ENCODE assay signal across 12 cellular contexts in the genomic region with DNA sequence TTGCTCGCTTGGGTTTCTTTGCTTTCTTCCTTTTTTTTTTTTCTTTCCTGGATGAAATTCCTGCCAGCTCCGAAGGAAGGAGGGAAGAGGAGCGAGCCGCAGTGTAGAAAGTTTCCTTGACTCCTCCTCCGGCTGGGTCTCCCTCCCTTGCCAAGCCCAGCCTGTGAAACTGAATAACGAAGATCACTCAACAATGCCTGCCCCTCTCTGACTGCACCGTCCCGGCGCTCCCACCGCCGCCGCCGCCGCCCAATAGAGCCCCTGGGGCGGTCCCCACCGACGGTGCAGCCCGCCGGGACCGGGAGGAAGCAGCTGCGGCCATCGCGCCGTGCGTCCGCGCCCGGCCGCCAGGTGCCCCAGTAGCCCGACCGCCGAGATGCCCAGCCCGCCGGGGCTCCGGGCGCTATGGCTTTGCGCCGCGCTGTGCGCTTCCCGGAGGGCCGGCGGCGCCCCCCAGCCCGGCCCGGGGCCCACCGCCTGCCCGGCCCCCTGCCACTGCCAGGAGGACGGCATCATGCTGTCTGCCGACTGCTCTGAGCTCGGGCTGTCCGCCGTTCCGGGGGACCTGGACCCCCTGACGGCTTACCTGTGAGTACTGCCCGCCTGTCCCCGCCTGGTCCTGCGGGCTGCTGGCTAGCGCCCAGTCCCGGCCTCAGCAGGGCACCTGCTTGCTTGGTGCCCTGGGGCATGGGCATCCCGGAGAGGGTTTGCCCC. TPM values are rescaled to one million over a fixed set of nuclear protein-coding genes. Genes with fewer than 3 reads are reported as not detected.
DNase-seq lines count a peak whose midpoint lies in the region; ATAC-seq and TF ChIP-seq lines count a peak whose summit lies in the region.
"Had no signal": no experiment of that assay in that cellular context is flagged by ENCODE, and none has a peak within 500 bp of the region (broad histone marks: within the 10 kb centered on the region; RNA-seq: fewer than 3 reads in every experiment).

A gene with protein sequence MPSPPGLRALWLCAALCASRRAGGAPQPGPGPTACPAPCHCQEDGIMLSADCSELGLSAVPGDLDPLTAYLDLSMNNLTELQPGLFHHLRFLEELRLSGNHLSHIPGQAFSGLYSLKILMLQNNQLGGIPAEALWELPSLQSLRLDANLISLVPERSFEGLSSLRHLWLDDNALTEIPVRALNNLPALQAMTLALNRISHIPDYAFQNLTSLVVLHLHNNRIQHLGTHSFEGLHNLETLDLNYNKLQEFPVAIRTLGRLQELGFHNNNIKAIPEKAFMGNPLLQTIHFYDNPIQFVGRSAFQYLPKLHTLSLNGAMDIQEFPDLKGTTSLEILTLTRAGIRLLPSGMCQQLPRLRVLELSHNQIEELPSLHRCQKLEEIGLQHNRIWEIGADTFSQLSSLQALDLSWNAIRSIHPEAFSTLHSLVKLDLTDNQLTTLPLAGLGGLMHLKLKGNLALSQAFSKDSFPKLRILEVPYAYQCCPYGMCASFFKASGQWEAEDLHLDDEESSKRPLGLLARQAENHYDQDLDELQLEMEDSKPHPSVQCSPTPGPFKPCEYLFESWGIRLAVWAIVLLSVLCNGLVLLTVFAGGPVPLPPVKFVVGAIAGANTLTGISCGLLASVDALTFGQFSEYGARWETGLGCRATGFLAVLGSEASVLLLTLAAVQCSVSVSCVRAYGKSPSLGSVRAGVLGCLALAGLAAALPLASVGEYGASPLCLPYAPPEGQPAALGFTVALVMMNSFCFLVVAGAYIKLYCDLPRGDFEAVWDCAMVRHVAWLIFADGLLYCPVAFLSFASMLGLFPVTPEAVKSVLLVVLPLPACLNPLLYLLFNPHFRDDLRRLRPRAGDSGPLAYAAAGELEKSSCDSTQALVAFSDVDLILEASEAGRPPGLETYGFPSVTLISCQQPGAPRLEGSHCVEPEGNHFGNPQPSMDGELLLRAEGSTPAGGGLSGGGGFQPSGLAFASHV (plus strand): TSS at position 186 of the 714 bp plus-strand sequence. CDS start 191 bp downstream, at position 377.

- H3K4me1 ChIP-seq in colonic mucosa (no peaks in the 10 kb centered on the region), testis (peaks cover 7% of the 10 kb centered on the region)

- H3K4me3 ChIP-seq in colonic mucosa (peak within 1 kb of the TSS; percentile 6), testis (peak within 1 kb of the TSS in 1 of 2 donors; percentile 18)

- DNase-seq in NCI-H748 (lab: John Stamatoyannopoulos, UW; ENCODE audit: unreplicated experiment) (peak; percentile 17), NCI-H748 treated with DMSO at 0.1 percent for 48 hours (lab: John Stamatoyannopoulos, UW) (no peak), colonic mucosa (no peak), left kidney (ENCODE audit: low read depth, low spot score) (peak; percentile 66), testis (no peak), NAMALWA (ENCODE audit: low spot score) (no peak), caudate nucleus (lab: John Stamatoyannopoulos, UW) (no peak)
- DNase-seq: activated CD4-positive, alpha-beta T cell treated with anti-CD3 and anti-CD28 coated beads, Interleukin-2, amount 50 U/mL, for 1 hour had no signal

- no peaks in the 10 kb centered on the region for H3K9me3 ChIP-seq in colonic mucosa
- H3K9me3 ChIP-seq in testis, result no peaks in the 10 kb centered on the region

- TF ChIP-seq CTCF in colonic mucosa (IDR thresholded peaks at IDR 0.05) (no peak), testis (IDR thresholded peaks at IDR 0.05) (peak in 2 of 3 experiments; percentile 15 to 16)

- intact Hi-C loops in colonic mucosa (cut with DNase I) (no loop called here), testis (cut with DNase I; ENCODE audit: low total_unique reads) (no loop called here)

- H3K27me3 ChIP-seq in colonic mucosa, result peaks cover 15% of the 10 kb centered on the region
- H3K27me3 ChIP-seq in testis, result no peaks in the 10 kb centered on the region

- 2 to 5% methylated on average over 32 to 37 of the region's 61 CpGs for WGBS in testis, 2 donors

- no peaks in the 10 kb centered on the region for H3K36me3 ChIP-seq in colonic mucosa
- H3K36me3 ChIP-seq in testis (ENCODE audit: low read depth, missing control alignments), result no peaks in the 10 kb centered on the region

- H3K27ac ChIP-seq in colonic mucosa, result no peak within 1 kb of the TSS
- H3K27ac ChIP-seq in testis, result no peak within 1 kb of the TSS
- H3K27ac ChIP-seq in caudate nucleus (ENCODE audit: low read depth, low read length), result no peak within 1 kb of the TSS

- TF ChIP-seq POLR2A in testis (IDR thresholded peaks at IDR 0.05), result no peak

- peak within 1 kb of the TSS in 1 of 2 donors; percentile 34 for H3K9ac ChIP-seq in colonic mucosa (ENCODE audit: low read depth in 2 of 2, low read length in 2 of 2)

- ATAC-seq in GM21529 (IDR thresholded peaks at IDR 0.05; ENCODE audit: unreplicated experiment), result no peak

RNA-seq across cellular contexts. Expression of the gene that starts here (rescaled TPM):
- total RNA-seq in colonic mucosa (1 to 10 TPM; 1.3 to 1.6 TPM), testis (1 to 10 TPM; 8.1 to 8.3 TPM)
- 18.4 TPM for polyA plus RNA-seq in testis (ENCODE audit: insufficient read depth, low read depth, low replicate concordance)
- total RNA-seq: A673, lung microvascular endothelial cell had no signal
- polyA plus RNA-seq: IgD-negative memory B cell had no signal

Comparison
In these comparisons a context has a peak if more than half of its experiments do, and no peak if none do; other contexts are left out.
1. DNase-seq: peak in NCI-H748 (single experiment) and left kidney (single experiment); none in NCI-H748 treated with DMSO at 0.1 percent for 48 hours (single experiment), colonic mucosa (single experiment), testis (single experiment), NAMALWA (single experiment) and caudate nucleus (0 of 61).